In genomic region chrX:123764967-123765871, GRCh38 we compare ENCODE assay signal across 8 cellular contexts. TPM values are rescaled to one million over a fixed set of nuclear protein-coding genes. Genes with fewer than 3 reads are reported as not detected.
DNase-seq lines count a peak whose midpoint lies in the region; ATAC-seq and TF ChIP-seq lines count a peak whose summit lies in the region.

No MANE protein-coding gene starts in this region.

- no peaks in the 10 kb centered on the region for H3K36me3 Mint-ChIP-seq in naive B cell

- DNase-seq in DMS79 treated with DMSO at 0.1 percent for 48 hours (lab: John Stamatoyannopoulos, UW) = peak; percentile 82
- DNase-seq in KG1 (lab: John Stamatoyannopoulos, UW) = peak; percentile 3
- DNase-seq in activated T-helper 1 cell treated with Interleukin-2 at 50 U/mL for 16 hours (ENCODE audit: low read depth) = peak; percentile 15
- DNase-seq in fibroblast of gingiva (ENCODE audit: low read depth) = peak; percentile 85
- peak; percentile 29 for DNase-seq in naive B cell
- peak; percentile 74 for DNase-seq in stimulated activated naive CD8-positive, alpha-beta T cell treated with anti-CD3 and anti-CD28 coated beads, Interleukin-15, Interleukin-2, amounts not matched to agents 100 U/mL and 50 U/mL, for 24 hours

- peak; percentile 91 for ATAC-seq in GM21786 (IDR thresholded peaks at IDR 0.05; ENCODE audit: unreplicated experiment)
- ATAC-seq in naive B cell (ENCODE audit: low read depth in 2 of 2) = peak; percentile 92
- ATAC-seq in stimulated activated naive CD8-positive, alpha-beta T cell treated with anti-CD3 and anti-CD28 coated beads, Interleukin-15, Interleukin-2, amounts not matched to agents 100 U/mL and 50 U/mL, for 24 hours = peak; percentile 94

- peak overlapping the region; percentile 72 to 91 (median 88) for H3K4me3 Mint-ChIP-seq in naive B cell

- peaks cover 0 to 2% (median 0%) of the 10 kb centered on the region in 7 donors for H3K9me3 Mint-ChIP-seq in naive B cell

- no peaks in the 10 kb centered on the region for H3K27me3 Mint-ChIP-seq in naive B cell

- peak overlapping the region in 4 of 6 donors; percentile 11 to 84 (median 68) for H3K27ac Mint-ChIP-seq in naive B cell

- peaks cover 5 to 9% (median 6%) of the 10 kb centered on the region in 3 donors for H3K4me1 Mint-ChIP-seq in naive B cell

TF ChIP-seq in PFSK-1, 5 proteins besides CTCF, POLR2A, EP300 and RAD21:
- 0 out of 2 replicates have a peak, but pooled peaks have one; percentile 42 for TF ChIP-seq POLR2AphosphoS5 (IDR thresholded peaks at IDR 0.05; ENCODE audit: low read depth, low read length)
- no peak for TF ChIP-seq SIN3A (IDR thresholded peaks at IDR 0.05; ENCODE audit: borderline replicate concordance, insufficient read depth, low read length)
- TF ChIP-seq FOXP2 (optimal IDR thresholded peaks at IDR 0.05; ENCODE audit: borderline replicate concordance, extremely low read depth, extremely low read length, insufficient read depth) = peak; percentile 28
- TF ChIP-seq TAF1 (IDR thresholded peaks at IDR 0.05; ENCODE audit: borderline replicate concordance, insufficient read depth, low read length) = no peak

RNA-seq across cellular contexts. Expression of gene THOC2, which starts 32.4 kb away (rescaled TPM):
- 30.7 TPM for polyA plus RNA-seq in PFSK-1 (2012; ENCODE audit: insufficient read length, low read depth)
- polyA plus RNA-seq in naive B cell (ENCODE audit: low read depth in 6 of 6) = 10 to 100 TPM; 35.5 to 48.6 (median 38.2) TPM

Comparison
In these comparisons a context has a peak if more than half of its experiments do, and no peak if none do; other contexts are left out.
1. Peak in every context shown above with its lines: DNase-seq and ATAC-seq.
2. DNase-seq: peak in every context shown above with its lines; median percentile 85 in fibroblast of gingiva; 82 in DMS79 treated with DMSO at 0.1 percent for 48 hours; 74 in stimulated activated naive CD8-positive, alpha-beta T cell treated with anti-CD3 and anti-CD28 coated beads, Interleukin-15, Interleukin-2, amounts not matched to agents 100 U/mL and 50 U/mL, for 24 hours; 29 in naive B cell; 15 in activated T-helper 1 cell treated with Interleukin-2 at 50 U/mL for 16 hours; 3 in KG1.